ENCODE assay signal across 14 cellular contexts in the genomic region with DNA sequence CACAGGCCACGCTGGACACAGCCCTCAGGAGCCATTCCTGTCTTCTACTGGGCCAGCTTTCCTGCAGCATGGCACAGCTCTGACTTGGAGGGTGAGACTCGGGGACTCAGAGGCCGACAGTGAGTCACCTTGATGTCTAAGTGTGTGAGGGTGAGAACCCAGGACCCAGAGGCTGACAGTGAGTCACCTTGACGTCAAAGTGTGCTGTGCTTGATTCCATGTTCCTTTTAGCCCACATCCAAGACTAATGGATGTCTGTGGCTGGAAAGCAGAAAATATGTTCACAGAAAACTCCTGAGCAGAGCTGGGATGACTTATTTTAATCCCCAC. TPM values are rescaled to one million over a fixed set of nuclear protein-coding genes. Genes with fewer than 3 reads are reported as not detected.
DNase-seq lines count a peak whose midpoint lies in the region; ATAC-seq and TF ChIP-seq lines count a peak whose summit lies in the region.
"Had no signal": no experiment of that assay in that cellular context is flagged by ENCODE, and none has a peak within 500 bp of the region (broad histone marks: within the 10 kb centered on the region; RNA-seq: fewer than 3 reads in every experiment).

No MANE protein-coding gene starts in this region.

- TF ChIP-seq CTCF in heart left ventricle (IDR thresholded peaks at IDR 0.05) (no peak), upper lobe of right lung (IDR thresholded peaks at IDR 0.05) (no peak)

- no peak overlapping the region for H3K4me3 Mint-ChIP-seq in activated T-helper 17 cell treated with anti-CD3 and anti-CD28 coated beads, Interleukin-2, amount 50 U/mL, for 72 hours
- H3K4me3 Mint-ChIP-seq: activated T-cell treated with anti-CD3 and anti-CD28 coated beads, Interleukin-2, amount 50 U/mL, for 4 hours had no signal

- H3K36me3 ChIP-seq in heart left ventricle, result no peaks in the 10 kb centered on the region
- H3K36me3 ChIP-seq in upper lobe of right lung, result no peaks in the 10 kb centered on the region

- H3K4me3 ChIP-seq in heart left ventricle, result no peak overlapping the region
- H3K4me3 ChIP-seq in upper lobe of right lung, result no peak overlapping the region

- ATAC-seq in heart left ventricle (peak in 2 of 4 donors; percentile 56 to 59), upper lobe of right lung (no peak)
- peak; percentile 84 for ATAC-seq in activated T-helper 17 cell treated with anti-CD3 and anti-CD28 coated beads, Interleukin-2, amount 50 U/mL, for 72 hours (replicated peaks)

- no peak for TF ChIP-seq POLR2A in heart left ventricle (IDR thresholded peaks at IDR 0.05)

- H3K27ac ChIP-seq in heart left ventricle, result peak overlapping the region in 11 of 12 donors; percentile 36 to 70 (median 59)
- peak overlapping the region; percentile 70 for H3K27ac ChIP-seq in upper lobe of right lung
- H3K27ac ChIP-seq: C4-2B had no signal

- no peaks in the 10 kb centered on the region for H3K27me3 Mint-ChIP-seq in activated T-helper 17 cell treated with anti-CD3 and anti-CD28 coated beads, Interleukin-2, amount 50 U/mL, for 72 hours

- H3K36me3 Mint-ChIP-seq in activated T-helper 17 cell treated with anti-CD3 and anti-CD28 coated beads, Interleukin-2, amount 50 U/mL, for 72 hours (ENCODE audit: low read depth), result no peaks in the 10 kb centered on the region

- no peak for DNase-seq in heart left ventricle
- DNase-seq in cardiac septum (ENCODE audit: low spot score), result no peak
- peak; percentile 95 for DNase-seq in glomerular visceral epithelial cell (ENCODE audit: extremely low spot score)
- no peak for DNase-seq in upper lobe of right lung
- no peak for DNase-seq in mucosa of gallbladder (ENCODE audit: low spot score)
- DNase-seq in OCI-M2 (lab: John Stamatoyannopoulos, UW; ENCODE audit: unreplicated experiment), result no peak
- no peak for DNase-seq in DMS153 treated with DMSO at 0.1 percent for 48 hours (lab: John Stamatoyannopoulos, UW; ENCODE audit: unreplicated experiment)
- DNase-seq: activated T-cell treated with anti-CD3 and anti-CD28 coated beads, Interleukin-2, amount 50 U/mL, for 4 hours; cortex of kidney; NCI-H226 had no signal

- H3K4me1 ChIP-seq in heart left ventricle (peaks cover 0 to 34% (median 22%) of the 10 kb centered on the region in 12 donors), upper lobe of right lung (peaks cover 17% of the 10 kb centered on the region)

- H3K27me3 ChIP-seq in heart left ventricle (no peaks in the 10 kb centered on the region), upper lobe of right lung (no peaks in the 10 kb centered on the region)

- H3K9me3 ChIP-seq in heart left ventricle (peaks cover 0 to 5% (median 0%) of the 10 kb centered on the region in 12 donors), upper lobe of right lung (no peaks in the 10 kb centered on the region)

- H3K9me3 Mint-ChIP-seq in activated T-helper 17 cell treated with anti-CD3 and anti-CD28 coated beads, Interleukin-2, amount 50 U/mL, for 72 hours, result no peaks in the 10 kb centered on the region

- H3K27ac Mint-ChIP-seq in activated T-helper 17 cell treated with anti-CD3 and anti-CD28 coated beads, Interleukin-2, amount 50 U/mL, for 72 hours, result no peak overlapping the region

- intact Hi-C loops in heart left ventricle (cut with DNase I), result no loop called here
- intact Hi-C loops in cardiac septum (cut with DNase I), result no loop called here
- intact Hi-C loops in upper lobe of right lung (cut with DNase I), result no loop called here

- H3K4me1 Mint-ChIP-seq in activated T-helper 17 cell treated with anti-CD3 and anti-CD28 coated beads, Interleukin-2, amount 50 U/mL, for 72 hours, result no peaks in the 10 kb centered on the region

- WGBS in heart left ventricle, 4 donors, result 82 to 90% (median 88%) methylated on average over 3 to 4 of the region's 4 CpGs

RNA-seq across cellular contexts. Expression of gene FAM170B, which starts 6.0 kb away (rescaled TPM):
- not detected for total RNA-seq in heart left ventricle
- polyA plus RNA-seq in heart left ventricle, result not detected
- not detected for total RNA-seq in cardiac septum
- not detected for total RNA-seq in activated T-helper 17 cell treated with anti-CD3 and anti-CD28 coated beads, Interleukin-2, amount 50 U/mL, for 72 hours
- not detected for total RNA-seq in upper lobe of right lung
- not detected for total RNA-seq in mucosa of gallbladder
- total RNA-seq: activated T-cell treated with anti-CD3 and anti-CD28 coated beads, Interleukin-2, amount 50 U/mL, for 4 hours; right cardiac atrium; T-helper 1 cell treated with Interleukin-12 subunit alpha and Interleukin-12 subunit beta and Interleukin-4 antibody, amounts not matched to agents 30 ng/mL and 1 ng/mL, for 36 hours had no signal
- polyA plus RNA-seq: right cardiac atrium had no signal

RNA-seq across cellular contexts. Expression of gene VSTM4, which starts 24.5 kb away (rescaled TPM):
- total RNA-seq in heart left ventricle (10 to 100 TPM in 8 of 9 donors, 1 to 10 TPM in 1; 8.6 to 22.1 (median 15.8) TPM), cardiac septum (24.4 TPM), upper lobe of right lung (19.5 TPM), mucosa of gallbladder (13.1 TPM)
- 1 to 10 TPM; 5.6 to 6.9 TPM for polyA plus RNA-seq in heart left ventricle
- total RNA-seq in activated T-helper 17 cell treated with anti-CD3 and anti-CD28 coated beads, Interleukin-2, amount 50 U/mL, for 72 hours, result under 1 TPM; 0.06 to 0.13 TPM

RNA-seq across cellular contexts. Expression of gene TMEM273, which starts 48.4 kb away (rescaled TPM):
- 10 to 100 TPM in 8 of 9 donors, 1 to 10 TPM in 1; 7.9 to 38.7 (median 16.5) TPM for total RNA-seq in heart left ventricle
- 10 to 100 TPM; 17.2 to 19.5 TPM for polyA plus RNA-seq in heart left ventricle
- 16.6 TPM for total RNA-seq in cardiac septum
- 100 to 1,000 TPM in 1 of 2 donors, 10 to 100 TPM in 1; 92.2 to 262 TPM for total RNA-seq in activated T-helper 17 cell treated with anti-CD3 and anti-CD28 coated beads, Interleukin-2, amount 50 U/mL, for 72 hours
- total RNA-seq in upper lobe of right lung, result 63.1 TPM
- total RNA-seq in mucosa of gallbladder, result 35.8 TPM

Comparison
In these comparisons a context has a peak if more than half of its experiments do, and no peak if none do; other contexts are left out.
1. RNA of gene VSTM4, which starts 24.5 kb away (total RNA-seq): 24.4 TPM in cardiac septum (single experiment), 19.5 TPM in upper lobe of right lung (single experiment), 8.6 to 22.1 TPM in heart left ventricle and 13.1 TPM in mucosa of gallbladder (single experiment); 0.06 to 0.13 TPM in activated T-helper 17 cell treated with anti-CD3 and anti-CD28 coated beads, Interleukin-2, amount 50 U/mL, for 72 hours; every median in the first group is over 4 times any median in the second.